In the genomic region with DNA sequence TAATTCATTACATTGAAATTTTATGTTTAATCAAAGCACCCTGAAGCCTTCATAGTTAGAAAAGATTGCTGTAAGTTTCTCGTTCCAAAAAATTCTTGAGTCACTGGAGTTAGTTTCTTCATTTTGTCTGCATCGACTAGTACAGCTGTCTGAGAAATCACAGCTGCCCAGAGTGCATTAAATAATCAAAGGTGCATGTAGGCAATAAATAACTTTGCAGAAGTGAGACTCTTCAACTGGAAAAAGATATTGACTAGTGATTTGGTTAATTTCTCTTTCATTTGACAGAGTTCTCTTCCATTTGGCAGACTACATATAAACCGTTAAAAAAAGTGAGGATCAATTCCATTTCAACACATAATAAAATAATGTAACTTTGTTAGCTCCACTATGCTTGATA, we compare ENCODE assay signal across 20 cellular contexts.
DNase-seq lines count a peak whose midpoint lies in the region; ATAC-seq and TF ChIP-seq lines count a peak whose summit lies in the region.
"Had no signal": no experiment of that assay in that cellular context is flagged by ENCODE, and none has a peak within 500 bp of the region (broad histone marks: within the 10 kb centered on the region; RNA-seq: fewer than 3 reads in every experiment).

No MANE protein-coding gene starts in this region.

- no peak overlapping the region for H3K27ac ChIP-seq in substantia nigra (ENCODE audit: low read depth, low read length, poor library complexity, severe bottlenecking)
- H3K27ac ChIP-seq: BLaER1 had no signal

- H3K27ac Mint-ChIP-seq in activated T-helper 1 cell treated with anti-CD3 and anti-CD28 coated beads, Interleukin-12 subunit alpha, Interleukin-12 subunit beta, Interleukin-2, Interleukin-4 antibody, amounts not matched to agents 30 ng/mL and 10 ng/mL and 1 ng/mL, durations not matched to agents 14 hours and 24 hours and 36 hours, result no peak overlapping the region
- no peak overlapping the region for H3K27ac Mint-ChIP-seq in endothelial cell (ENCODE audit: unreplicated experiment)
- H3K27ac Mint-ChIP-seq: CD8-positive, alpha-beta T cell; T-helper 1 cell treated with Interleukin-12 subunit alpha and Interleukin-12 subunit beta and Interleukin-4 antibody, amounts not matched to agents 30 μg/mL and 1 μg/mL, for 36 hours had no signal

- ATAC-seq in GM18517 (IDR thresholded peaks at IDR 0.05; ENCODE audit: unreplicated experiment) (peak; percentile 55), GM21717 (IDR thresholded peaks at IDR 0.05; ENCODE audit: unreplicated experiment) (peak; percentile 89)
- ATAC-seq: CD8-positive, alpha-beta T cell had no signal

- H3K4me3 Mint-ChIP-seq in activated T-helper 1 cell treated with anti-CD3 and anti-CD28 coated beads, Interleukin-12 subunit alpha, Interleukin-12 subunit beta, Interleukin-2, Interleukin-4 antibody, amounts not matched to agents 30 ng/mL and 10 ng/mL and 1 ng/mL, durations not matched to agents 14 hours and 24 hours and 36 hours, result no peak overlapping the region
- H3K4me3 Mint-ChIP-seq in endothelial cell (ENCODE audit: unreplicated experiment), result no peak overlapping the region
- H3K4me3 Mint-ChIP-seq: CD8-positive, alpha-beta T cell; T-helper 1 cell treated with Interleukin-12 subunit alpha and Interleukin-12 subunit beta and Interleukin-4 antibody, amounts not matched to agents 30 μg/mL and 1 μg/mL, for 36 hours had no signal

- intact Hi-C loops in activated T-helper 1 cell treated with anti-CD3 and anti-CD28 coated beads, Interleukin-12 subunit alpha, Interleukin-12 subunit beta, Interleukin-2, Interleukin-4 antibody, amounts not matched to agents 30 ng/mL and 10 ng/mL and 1 ng/mL, durations not matched to agents 14 hours and 24 hours and 36 hours (cut with micrococcal nuclease), result no loop called here

- DNase-seq in NAMALWA (ENCODE audit: low spot score) (peak; percentile 68), substantia nigra (lab: John Stamatoyannopoulos, UW) (no peak), endothelial cell (ENCODE audit: low spot score) (no peak), Ammon's horn (ENCODE audit: low spot score) (no peak)
- DNase-seq in activated T-helper 1 cell treated with anti-CD3 and anti-CD28 coated beads, Interleukin-12 subunit alpha, Interleukin-12 subunit beta, Interleukin-2, Interleukin-4 antibody, amounts not matched to agents 30 ng/mL and 10 ng/mL and 1 ng/mL, durations not matched to agents 14 hours and 24 hours and 36 hours (ENCODE audit: low spot score), result no peak
- DNase-seq: CD8-positive, alpha-beta T cell; DMS153; GF-D8; GOT3; HCEC 1CT; NCI-H1105 treated with DMSO at 0.1 percent for 48 hours; NCI-H2029 treated with DMSO at 0.1 percent for 48 hours; NCI-H226; NCI-H510A treated with DMSO at 0.1 percent for 48 hours; NCI-H748 treated with DMSO at 0.1 percent for 48 hours; SHP77 had no signal

- H3K36me3 Mint-ChIP-seq in activated T-helper 1 cell treated with anti-CD3 and anti-CD28 coated beads, Interleukin-12 subunit alpha, Interleukin-12 subunit beta, Interleukin-2, Interleukin-4 antibody, amounts not matched to agents 30 ng/mL and 10 ng/mL and 1 ng/mL, durations not matched to agents 14 hours and 24 hours and 36 hours (ENCODE audit: low read depth), result no peaks in the 10 kb centered on the region
- H3K36me3 Mint-ChIP-seq in endothelial cell (ENCODE audit: low read depth, unreplicated experiment), result peaks cover 3% of the 10 kb centered on the region
- H3K36me3 Mint-ChIP-seq: CD8-positive, alpha-beta T cell had no signal

- no peaks in the 10 kb centered on the region for H3K9me3 Mint-ChIP-seq in activated T-helper 1 cell treated with anti-CD3 and anti-CD28 coated beads, Interleukin-12 subunit alpha, Interleukin-12 subunit beta, Interleukin-2, Interleukin-4 antibody, amounts not matched to agents 30 ng/mL and 10 ng/mL and 1 ng/mL, durations not matched to agents 14 hours and 24 hours and 36 hours
- peaks cover 13% of the 10 kb centered on the region for H3K9me3 Mint-ChIP-seq in endothelial cell (ENCODE audit: unreplicated experiment)
- H3K9me3 Mint-ChIP-seq: CD8-positive, alpha-beta T cell; T-helper 1 cell treated with Interleukin-12 subunit alpha and Interleukin-12 subunit beta and Interleukin-4 antibody, amounts not matched to agents 30 μg/mL and 1 μg/mL, for 36 hours had no signal

- TF ChIP-seq CTCF in endothelial cell (IDR thresholded peaks at IDR 0.05; ENCODE audit: unreplicated experiment), result no peak

- no peaks in the 10 kb centered on the region for H3K4me1 Mint-ChIP-seq in activated T-helper 1 cell treated with anti-CD3 and anti-CD28 coated beads, Interleukin-12 subunit alpha, Interleukin-12 subunit beta, Interleukin-2, Interleukin-4 antibody, amounts not matched to agents 30 ng/mL and 10 ng/mL and 1 ng/mL, durations not matched to agents 14 hours and 24 hours and 36 hours (ENCODE audit: low read depth)
- no peaks in the 10 kb centered on the region for H3K4me1 Mint-ChIP-seq in endothelial cell (ENCODE audit: unreplicated experiment)

- H3K27me3 Mint-ChIP-seq in activated T-helper 1 cell treated with anti-CD3 and anti-CD28 coated beads, Interleukin-12 subunit alpha, Interleukin-12 subunit beta, Interleukin-2, Interleukin-4 antibody, amounts not matched to agents 30 ng/mL and 10 ng/mL and 1 ng/mL, durations not matched to agents 14 hours and 24 hours and 36 hours (ENCODE audit: insufficient read depth), result no peaks in the 10 kb centered on the region
- H3K27me3 Mint-ChIP-seq in endothelial cell (ENCODE audit: unreplicated experiment), result peaks cover 3% of the 10 kb centered on the region
